23 cellular contexts compared by ENCODE assay signal in genomic region chr22:35517207-35517606, GRCh38. TPM values are rescaled to one million over a fixed set of nuclear protein-coding genes. Genes with fewer than 3 reads are reported as not detected.
DNase-seq lines count a peak whose midpoint lies in the region; ATAC-seq and TF ChIP-seq lines count a peak whose summit lies in the region.
"Had no signal": no experiment of that assay in that cellular context is flagged by ENCODE, and none has a peak within 500 bp of the region (broad histone marks: within the 10 kb centered on the region; RNA-seq: fewer than 3 reads in every experiment).

No MANE protein-coding gene starts in this region.

- TF ChIP-seq CTCF in DOHH2 (IDR thresholded peaks at IDR 0.05; ENCODE audit: low read depth, low read length, poor library complexity, severe bottlenecking), result peak; percentile 25
- TF ChIP-seq CTCF in WERI-Rb-1 (IDR thresholded peaks at IDR 0.05; ENCODE audit: low read depth, low read length), result peak; percentile 37; the same call in 1 of the 2 replicates
- TF ChIP-seq CTCF in right atrium auricular region (IDR thresholded peaks at IDR 0.05), result no peak

- no peak for ATAC-seq in naive thymus-derived CD4-positive, alpha-beta T cell
- ATAC-seq: A549, Panc1 had no signal

- H3K56ac ChIP-seq in mesendoderm (ENCODE audit: low read length), result no peak overlapping the region

- intact Hi-C loops in naive thymus-derived CD4-positive, alpha-beta T cell (cut with micrococcal nuclease), result no loop called here

- no peaks in the 10 kb centered on the region for H3K9me2 ChIP-seq in DOHH2 (replicated peaks; ENCODE audit: control insufficient read depth, low read length)
- no peaks in the 10 kb centered on the region for H3K9me2 ChIP-seq in Karpas-422 (replicated peaks; ENCODE audit: insufficient read depth, low read length)

- H3K23ac ChIP-seq in mesendoderm (ENCODE audit: low read length), result no peak overlapping the region

- H3K36me3 Mint-ChIP-seq in naive thymus-derived CD4-positive, alpha-beta T cell, result no peaks in the 10 kb centered on the region

- DNase-seq in Karpas-422, result peak; percentile 67
- DNase-seq in WERI-Rb-1, result no peak
- peak; percentile 31 for DNase-seq in mesendoderm
- no peak for DNase-seq in right atrium auricular region (ENCODE audit: low spot score)
- no peak for DNase-seq in activated T-cell treated with anti-CD3 and anti-CD28 coated beads for 4 hours
- DNase-seq in naive thymus-derived CD4-positive, alpha-beta T cell, result no peak
- DNase-seq: CD4-positive, alpha-beta T cell; COR-L47; DMS79; GM23248; HCEC 1CT; IMR-90; NCI-H1417 treated with DMSO at 0.1 percent for 48 hours; NCI-H187; NCI-H2107; NCI-H446 treated with DMSO at 0.1 percent for 48 hours; T-helper 1 cell had no signal

- no peak overlapping the region for H2AFZ ChIP-seq in Karpas-422 (ENCODE audit: low read length)
- H2AFZ ChIP-seq: GM23248 had no signal

- no peaks in the 10 kb centered on the region for H3F3A ChIP-seq in DOHH2 (ENCODE audit: control insufficient read depth, insufficient read depth)

- no peaks in the 10 kb centered on the region for H3K79me1 ChIP-seq in mesendoderm (ENCODE audit: low read length)

- no peak overlapping the region for H3K4me2 ChIP-seq in DOHH2 (ENCODE audit: low read length)
- no peak overlapping the region for H3K4me2 ChIP-seq in Karpas-422 (ENCODE audit: low read depth, low read length, poor library complexity, severe bottlenecking)
- H3K4me2 ChIP-seq in mesendoderm (ENCODE audit: low read length), result no peak overlapping the region
- H3K4me2 ChIP-seq: A549, BLaER1, KMS-11 had no signal

- no peak overlapping the region for H3K4ac ChIP-seq in mesendoderm (ENCODE audit: low read depth, low read length)

- H3K79me2 ChIP-seq in DOHH2 (ENCODE audit: control insufficient read depth, low read length), result no peaks in the 10 kb centered on the region
- no peaks in the 10 kb centered on the region for H3K79me2 ChIP-seq in Karpas-422 (ENCODE audit: low read length)
- no peaks in the 10 kb centered on the region for H3K79me2 ChIP-seq in mesendoderm (ENCODE audit: control insufficient read depth, insufficient read depth, low read length)

- H3K27me3 ChIP-seq in DOHH2 (ENCODE audit: control insufficient read depth, low read length) (peaks cover 35% of the 10 kb centered on the region), Karpas-422 (ENCODE audit: low read length) (0 out of 2 replicates have a peak, but pooled peaks cover 4% of the 10 kb centered on the region), WERI-Rb-1 (ENCODE audit: insufficient read depth, low read depth, severe bottlenecking) (no peaks in the 10 kb centered on the region), mesendoderm (ENCODE audit: insufficient read depth, low read length, poor library complexity) (no peaks in the 10 kb centered on the region), right atrium auricular region (no peaks in the 10 kb centered on the region)
- H3K27me3 ChIP-seq in naive thymus-derived CD4-positive, alpha-beta T cell (ENCODE audit: control insufficient read depth in 2 of 2, insufficient read depth in 2 of 2, low read length in 2 of 2), result no peaks in the 10 kb centered on the region
- H3K27me3 ChIP-seq: BLaER1 had no signal

- no peak overlapping the region for H4K5ac ChIP-seq in mesendoderm (ENCODE audit: low read length)

- H3K9ac ChIP-seq in Karpas-422 (ENCODE audit: low read length) (no peak overlapping the region), mesendoderm (ENCODE audit: low read length) (no peak overlapping the region)
- H3K9ac ChIP-seq: BLaER1, GM23248, KMS-11 had no signal

- CTCF ChIA-PET in naive thymus-derived CD4-positive, alpha-beta T cell (lab: Charles Lee), result no interaction called here

- H3K9me3 Mint-ChIP-seq in naive thymus-derived CD4-positive, alpha-beta T cell, result no peaks in the 10 kb centered on the region
- H3K9me3 Mint-ChIP-seq: CD4-positive, alpha-beta T cell had no signal

- no CpG with 5 or more reads among the region's 6 CpGs for WGBS in mesendoderm (ENCODE audit: extremely low coverage, insufficient coverage, low lambda C conversion rate)

- no peak overlapping the region for H2AK5ac ChIP-seq in mesendoderm (ENCODE audit: low read length)

- no peaks in the 10 kb centered on the region for H3K9me3 ChIP-seq in DOHH2 (ENCODE audit: control insufficient read depth, insufficient read depth, low read length)
- no peaks in the 10 kb centered on the region for H3K9me3 ChIP-seq in Karpas-422 (ENCODE audit: low read length)
- no peaks in the 10 kb centered on the region for H3K9me3 ChIP-seq in WERI-Rb-1 (ENCODE audit: severe bottlenecking)
- H3K9me3 ChIP-seq in right atrium auricular region, result no peaks in the 10 kb centered on the region
- H3K9me3 ChIP-seq in naive thymus-derived CD4-positive, alpha-beta T cell (ENCODE audit: control insufficient read depth in 2 of 3, low read length in 3 of 3), result no peaks in the 10 kb centered on the region
- H3K9me3 ChIP-seq: A549, BLaER1 had no signal

- no peak overlapping the region for H2BK5ac ChIP-seq in mesendoderm (ENCODE audit: low read length)

- H2BK120ac ChIP-seq in mesendoderm (ENCODE audit: low read depth, low read length), result no peak overlapping the region

- H3K4me3 ChIP-seq in DOHH2 (ENCODE audit: low read length) (no peak overlapping the region), Karpas-422 (ENCODE audit: low read length) (no peak overlapping the region), WERI-Rb-1 (ENCODE audit: low read depth, low read length) (no peak overlapping the region), mesendoderm (ENCODE audit: low read length) (no peak overlapping the region), right atrium auricular region (no peak overlapping the region)
- H3K4me3 ChIP-seq in naive thymus-derived CD4-positive, alpha-beta T cell (ENCODE audit: low read length), result no peak overlapping the region
- H3K4me3 ChIP-seq: A549, BLaER1, GM23248 had no signal

- no peak overlapping the region for H3K27ac ChIP-seq in DOHH2 (ENCODE audit: low read depth, low read length)
- no peak overlapping the region for H3K27ac ChIP-seq in Karpas-422 (ENCODE audit: low read length)
- no peak overlapping the region for H3K27ac ChIP-seq in WERI-Rb-1
- no peak overlapping the region for H3K27ac ChIP-seq in mesendoderm (ENCODE audit: low read depth, low read length)
- H3K27ac ChIP-seq in right atrium auricular region, result no peak overlapping the region
- no peak overlapping the region for H3K27ac ChIP-seq in naive thymus-derived CD4-positive, alpha-beta T cell (ENCODE audit: low read depth, low read length)
- H3K27ac ChIP-seq: A549, BLaER1, GM23248, KMS-11 had no signal

- POLR2A ChIA-PET in naive thymus-derived CD4-positive, alpha-beta T cell (lab: Charles Lee), result no interaction called here

- no peak overlapping the region for H3K27ac Mint-ChIP-seq in naive thymus-derived CD4-positive, alpha-beta T cell
- H3K27ac Mint-ChIP-seq: CD4-positive, alpha-beta T cell had no signal

- no peak overlapping the region for H3K18ac ChIP-seq in mesendoderm (ENCODE audit: low read length)

- no peaks in the 10 kb centered on the region for H3K36me3 ChIP-seq in DOHH2 (ENCODE audit: control insufficient read depth, low read length)
- H3K36me3 ChIP-seq in Karpas-422 (ENCODE audit: insufficient read depth, low read length), result no peaks in the 10 kb centered on the region
- no peaks in the 10 kb centered on the region for H3K36me3 ChIP-seq in WERI-Rb-1
- H3K36me3 ChIP-seq in mesendoderm (ENCODE audit: control insufficient read depth, insufficient read depth, low read length), result no peaks in the 10 kb centered on the region
- H3K36me3 ChIP-seq in right atrium auricular region, result no peaks in the 10 kb centered on the region
- H3K36me3 ChIP-seq in naive thymus-derived CD4-positive, alpha-beta T cell (ENCODE audit: control insufficient read depth in 2 of 3, insufficient read depth in 3 of 3, low read length in 3 of 3), result no peaks in the 10 kb centered on the region
- H3K36me3 ChIP-seq: BLaER1 had no signal

- H3K4me3 Mint-ChIP-seq in naive thymus-derived CD4-positive, alpha-beta T cell, result no peak overlapping the region
- H3K4me3 Mint-ChIP-seq: CD4-positive, alpha-beta T cell had no signal

- peaks cover 0 to 3% (median 0%) of the 10 kb centered on the region in 7 donors for H3K4me1 Mint-ChIP-seq in naive thymus-derived CD4-positive, alpha-beta T cell

- no peak overlapping the region for H4K8ac ChIP-seq in mesendoderm (ENCODE audit: low read depth, low read length)

- peaks cover 14 to 53% (median 30%) of the 10 kb centered on the region in 5 donors for H3K27me3 Mint-ChIP-seq in naive thymus-derived CD4-positive, alpha-beta T cell

- H3K4me1 ChIP-seq in DOHH2 (ENCODE audit: control insufficient read depth, low read length) (no peaks in the 10 kb centered on the region), Karpas-422 (ENCODE audit: low read length) (no peaks in the 10 kb centered on the region), mesendoderm (ENCODE audit: control insufficient read depth, low read depth, low read length) (peaks cover 2% of the 10 kb centered on the region), right atrium auricular region (no peaks in the 10 kb centered on the region)
- H3K4me1 ChIP-seq in naive thymus-derived CD4-positive, alpha-beta T cell (ENCODE audit: control insufficient read depth in 2 of 2, insufficient read depth in 2 of 2, low read length in 2 of 2), result no peaks in the 10 kb centered on the region

- H4K20me1 ChIP-seq in DOHH2 (ENCODE audit: control insufficient read depth, insufficient read depth, low read depth, low read length), result no peaks in the 10 kb centered on the region
- no peaks in the 10 kb centered on the region; the same call in 1 of the 2 replicates for H4K20me1 ChIP-seq in Karpas-422 (ENCODE audit: insufficient read depth, low read depth, low read length)
- H4K20me1 ChIP-seq: BLaER1 had no signal

- H2BK15ac ChIP-seq in mesendoderm (replicated peaks; ENCODE audit: low read depth), result no peak overlapping the region

RNA-seq across cellular contexts. Expression of gene RASD2, which starts 23.4 kb away (rescaled TPM):
- total RNA-seq in Karpas-422 (2014; rRNA removed; shearing (Covaris generic); ENCODE audit: low replicate concordance), result not detected in 2 replicates
- polyA plus RNA-seq in mesendoderm (2013, experiment 1 of 2), result 0.81 TPM
- 0.85 TPM for polyA plus RNA-seq in mesendoderm (2013, experiment 2 of 2)
- total RNA-seq in right atrium auricular region, result 1 to 10 TPM in 1 of 2 donors, under 1 TPM in 1; 0.94 to 3.1 TPM
- total RNA-seq in naive thymus-derived CD4-positive, alpha-beta T cell, result 1 to 10 TPM in 1 of 5 experiments, under 1 TPM in 1, not detected in 3; 0.24 to 1.4 TPM
- under 1 TPM in 1 of 2 donors, not detected in 1; 0.05 TPM for polyA plus RNA-seq in naive thymus-derived CD4-positive, alpha-beta T cell
- total RNA-seq: G401 had no signal

Comparison
In these comparisons a context has a peak if more than half of its experiments do, and no peak if none do; other contexts are left out.
1. CTCF ChIP-seq: peak in DOHH2 (single experiment) and WERI-Rb-1 (single experiment); none in right atrium auricular region (0 of 2).
2. DNase-seq: peak in Karpas-422 (single experiment) and mesendoderm (single experiment); none in WERI-Rb-1 (single experiment), right atrium auricular region (single experiment), activated T-cell treated with anti-CD3 and anti-CD28 coated beads for 4 hours (single experiment) and naive thymus-derived CD4-positive, alpha-beta T cell (0 of 9).